Comparison of ENCODE assay signal across 24 cellular contexts in the genomic region with DNA sequence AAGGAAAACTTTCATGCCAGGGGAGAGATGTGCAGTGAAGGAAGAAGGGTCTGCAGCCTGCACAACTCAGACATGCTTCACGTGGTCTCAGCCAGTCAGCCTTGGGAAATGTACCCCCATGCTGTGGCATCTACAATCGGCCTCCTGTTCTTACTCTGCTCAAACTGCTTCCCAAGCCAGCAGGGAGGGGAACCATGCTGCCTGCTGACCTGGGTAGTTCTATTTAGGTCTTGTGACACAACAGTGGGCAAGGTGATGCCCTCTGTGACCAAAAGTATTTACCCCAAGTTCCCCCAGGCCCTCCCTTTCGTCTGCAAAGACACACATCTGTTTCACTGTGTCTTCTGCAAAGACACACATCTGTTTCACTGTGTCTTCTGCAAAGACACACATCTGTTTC.
DNase-seq lines count a peak whose midpoint lies in the region; FAIRE-seq and TF ChIP-seq lines count a peak whose summit lies in the region.
"Had no signal": no experiment of that assay in that cellular context is flagged by ENCODE, and none has a peak within 500 bp of the region (broad histone marks: within the 10 kb centered on the region; RNA-seq: fewer than 3 reads in every experiment).

No MANE protein-coding gene starts in this region.

- H3K9me3 ChIP-seq in DOHH2 (ENCODE audit: control insufficient read depth, insufficient read depth, low read length) (no peaks in the 10 kb centered on the region), Karpas-422 (ENCODE audit: low read length) (no peaks in the 10 kb centered on the region), GM23248 (ENCODE audit: low read depth) (no peaks in the 10 kb centered on the region)
- H3K9me3 ChIP-seq: ascending aorta, pancreas, tibial artery had no signal

- in situ Hi-C loops in GM23248 (cut with MboI) (no loop called here), KBM-7 (cut with MboI; ENCODE audit: low pct_unique_long_range_greater_than_20kb, low sequenced_read_pairs) (no loop called here)

- H3K27me3 ChIP-seq in DOHH2 (ENCODE audit: control insufficient read depth, low read length) (no peaks in the 10 kb centered on the region), Karpas-422 (ENCODE audit: low read length) (no peaks in the 10 kb centered on the region), bronchial epithelial cell (ENCODE audit: control insufficient read depth, insufficient read depth, low read length) (no peaks in the 10 kb centered on the region), GM23248 (replicated peaks; ENCODE audit: insufficient read depth) (no peaks in the 10 kb centered on the region)
- H3K27me3 ChIP-seq: ascending aorta, foreskin keratinocyte, pancreas, tibial artery had no signal

- H2AFZ ChIP-seq in Karpas-422 (ENCODE audit: low read length) (no peak overlapping the region), GM23248 (no peak overlapping the region)

- H3K36me3 ChIP-seq in DOHH2 (ENCODE audit: control insufficient read depth, low read length) (peaks cover 57% of the 10 kb centered on the region), Karpas-422 (ENCODE audit: insufficient read depth, low read length) (no peaks in the 10 kb centered on the region; the same call in 1 of the 2 replicates), bronchial epithelial cell (ENCODE audit: control insufficient read depth, insufficient read depth, low read length) (peaks cover 1% of the 10 kb centered on the region), GM23248 (ENCODE audit: low read depth) (no peaks in the 10 kb centered on the region)
- H3K36me3 ChIP-seq: pancreas had no signal

- H3K9ac ChIP-seq in Karpas-422 (ENCODE audit: low read length) (peak overlapping the region; percentile 51), GM23248 (no peak overlapping the region)

- no peak for TF ChIP-seq CTCF in DOHH2 (IDR thresholded peaks at IDR 0.05; ENCODE audit: low read depth, low read length, poor library complexity, severe bottlenecking)
- TF ChIP-seq CTCF in bronchial epithelial cell (IDR thresholded peaks at IDR 0.05; ENCODE audit: insufficient read depth, low read length, severe bottlenecking): no peak
- no peak for TF ChIP-seq CTCF in osteocyte (IDR thresholded peaks at IDR 0.05)

- H4K20me1 ChIP-seq in DOHH2 (ENCODE audit: control insufficient read depth, insufficient read depth, low read depth, low read length): no peaks in the 10 kb centered on the region
- no peaks in the 10 kb centered on the region; the same call in 1 of the 2 replicates for H4K20me1 ChIP-seq in Karpas-422 (ENCODE audit: insufficient read depth, low read depth, low read length)
- H4K20me1 ChIP-seq in GM23248 (ENCODE audit: insufficient read depth): no peaks in the 10 kb centered on the region

- H3K27ac Mint-ChIP-seq in osteocyte (ENCODE audit: unreplicated experiment): no peak overlapping the region
- H3K27ac Mint-ChIP-seq: activated naive CD8-positive, alpha-beta T cell; activated T-helper 2 cell treated with anti-CD3 and anti-CD28 coated beads, Interferon-gamma antibody, Interleukin-2, Interleukin-4, amounts not matched to agents 10 μg/mL and 5 μg/mL and 100 μg/mL, durations not matched to agents 14 hours and 24 hours and 36 hours had no signal

- no peak overlapping the region for H3K4me3 Mint-ChIP-seq in osteocyte (ENCODE audit: unreplicated experiment)
- H3K4me3 Mint-ChIP-seq: activated naive CD8-positive, alpha-beta T cell; naive thymus-derived CD4-positive, alpha-beta T cell had no signal

- H3K79me2 ChIP-seq in DOHH2 (ENCODE audit: control insufficient read depth, low read length) (peaks cover 25% of the 10 kb centered on the region), Karpas-422 (ENCODE audit: low read length) (peaks cover 27% of the 10 kb centered on the region), GM23248 (ENCODE audit: insufficient read depth) (no peaks in the 10 kb centered on the region)

- no peak for DNase-seq in Karpas-422
- DNase-seq in bronchial epithelial cell (ENCODE audit: low read depth): no peak
- peak; percentile 36 for DNase-seq in osteocyte (ENCODE audit: extremely low spot score, unreplicated experiment)
- no peak for DNase-seq in activated gamma-delta T cell treated with Interleukin-2 at 50 U/mL for 16 hours
- no peak for DNase-seq in activated T-cell treated with anti-CD3 and anti-CD28 coated beads, Interleukin-2, amount 50 U/mL, for 48 hours
- no peak for DNase-seq in GM23248
- DNase-seq in KBM-7: no peak
- DNase-seq: activated CD4-positive, alpha-beta T cell treated with anti-CD3 and anti-CD28 coated beads for 48 hours; EL; foreskin keratinocyte; naive thymus-derived CD4-positive, alpha-beta T cell; NCI-H187 treated with DMSO at 0.1 percent for 48 hours; NCI-H69; pancreas; right cardiac atrium; stimulated activated CD4-positive, alpha-beta T cell treated with anti-CD3 and anti-CD28 coated beads, Interleukin-12 subunit alpha, Interleukin-12 subunit beta, amount 100 ng/mL, for 4 hours; stimulated activated CD4-positive, alpha-beta T cell treated with anti-CD3 and anti-CD28 coated beads, Interleukin-4, amount 100 ng/mL, for 24 hours; stimulated activated naive CD8-positive, alpha-beta T cell treated with anti-CD3 and anti-CD28 coated beads, Interleukin-15, Interleukin-2, amounts not matched to agents 100 U/mL and 50 U/mL, for 24 hours; tibial artery had no signal

- H3K9me2 ChIP-seq in DOHH2 (replicated peaks; ENCODE audit: control insufficient read depth, low read length) (no peaks in the 10 kb centered on the region), Karpas-422 (replicated peaks; ENCODE audit: insufficient read depth, low read length) (no peaks in the 10 kb centered on the region), GM23248 (ENCODE audit: insufficient read depth) (no peaks in the 10 kb centered on the region)

- WGBS in GM23248 (ENCODE audit: low coverage in 1 of 2, low lambda C conversion rate in 2 of 2, missing lambda C conversion rate in 2 of 2), 2 experiments: 72 to 73% methylated on average over 3 of the region's 3 CpGs

- H3K36me3 Mint-ChIP-seq in osteocyte (ENCODE audit: unreplicated experiment): peaks cover 9% of the 10 kb centered on the region

- FAIRE-seq in bronchial epithelial cell (lab: Jason Lieb, UNC): peak; percentile 62
- FAIRE-seq: pancreas had no signal

- H3K4me3 ChIP-seq in DOHH2 (ENCODE audit: low read length): peak overlapping the region; percentile 43
- peak overlapping the region; percentile 36; the same call in 1 of the 2 replicates for H3K4me3 ChIP-seq in Karpas-422 (ENCODE audit: low read length)
- no peak overlapping the region for H3K4me3 ChIP-seq in bronchial epithelial cell (ENCODE audit: low read depth, low read length)
- H3K4me3 ChIP-seq in GM23248: no peak overlapping the region
- H3K4me3 ChIP-seq: ascending aorta, pancreas, tibial artery had no signal

- H3K27me3 Mint-ChIP-seq in osteocyte (ENCODE audit: unreplicated experiment): no peaks in the 10 kb centered on the region
- H3K27me3 Mint-ChIP-seq: activated naive CD8-positive, alpha-beta T cell; naive thymus-derived CD4-positive, alpha-beta T cell had no signal

- H3F3A ChIP-seq in DOHH2 (ENCODE audit: control insufficient read depth, insufficient read depth): 0 out of 2 replicates have a peak, but pooled peaks cover 6% of the 10 kb centered on the region
- peaks cover 8% of the 10 kb centered on the region; the same call in 1 of the 2 replicates for H3F3A ChIP-seq in GM23248 (ENCODE audit: insufficient read depth)

- peaks cover 51% of the 10 kb centered on the region for H3K4me1 ChIP-seq in DOHH2 (ENCODE audit: control insufficient read depth, low read length)
- peaks cover 55% of the 10 kb centered on the region for H3K4me1 ChIP-seq in Karpas-422 (ENCODE audit: low read length)
- H3K4me1 ChIP-seq in GM23248 (ENCODE audit: insufficient read depth): peaks cover 11% of the 10 kb centered on the region
- H3K4me1 ChIP-seq: pancreas had no signal

- no peaks in the 10 kb centered on the region for H3K9me3 Mint-ChIP-seq in osteocyte (ENCODE audit: unreplicated experiment)
- H3K9me3 Mint-ChIP-seq: activated T-helper 2 cell treated with anti-CD3 and anti-CD28 coated beads, Interferon-gamma antibody, Interleukin-2, Interleukin-4, amounts not matched to agents 10 μg/mL and 5 μg/mL and 100 μg/mL, durations not matched to agents 14 hours and 24 hours and 36 hours had no signal

- peak overlapping the region; percentile 63 for H3K4me2 ChIP-seq in DOHH2 (ENCODE audit: low read length)
- H3K4me2 ChIP-seq in Karpas-422 (ENCODE audit: low read depth, low read length, poor library complexity, severe bottlenecking): peak overlapping the region; percentile 66
- no peak overlapping the region for H3K4me2 ChIP-seq in GM23248 (ENCODE audit: unreplicated experiment)

- H3K4me1 Mint-ChIP-seq in osteocyte (ENCODE audit: unreplicated experiment): peaks cover 13% of the 10 kb centered on the region

- H3K27ac ChIP-seq in DOHH2 (ENCODE audit: low read depth, low read length) (peak overlapping the region; percentile 66), Karpas-422 (ENCODE audit: low read length) (peak overlapping the region; percentile 87), GM23248 (no peak overlapping the region)
- H3K27ac ChIP-seq: ascending aorta, foreskin keratinocyte, pancreas, RWPE1, tibial artery had no signal

Comparison
In these comparisons a context has a peak if more than half of its experiments do, and no peak if none do; other contexts are left out.
1. H3K4me3 ChIP-seq: peak in DOHH2 (single experiment) and Karpas-422 (single experiment); none in bronchial epithelial cell (single experiment) and GM23248 (single experiment).